ENCODE assay signal across 15 cellular contexts in genomic region chr2:9430316-9431293, GRCh38. TPM values are rescaled to one million over a fixed set of nuclear protein-coding genes. Genes with fewer than 3 reads are reported as not detected.
A peak's percentile ranks its signal among the peaks of the same experiment; 100 is the strongest.
DNase-seq lines count a peak whose midpoint lies in the region; ATAC-seq, FAIRE-seq and TF ChIP-seq lines count a peak whose summit lies in the region.
"Had no signal": no experiment of that assay in that cellular context is flagged by ENCODE, and none has a peak within 500 bp of the region (broad histone marks: within the 10 kb centered on the region; RNA-seq: fewer than 3 reads in every experiment).

No MANE protein-coding gene starts in this region.

- H3K9me2 ChIP-seq in MM.1S (replicated peaks; ENCODE audit: insufficient read depth, low read length), result no peaks in the 10 kb centered on the region

- ATAC-seq in GM12878 (peak; percentile 28; the same call in 2 of the 3 replicates), HG03139 (IDR thresholded peaks at IDR 0.05; ENCODE audit: unreplicated experiment) (no peak), GM21825 (IDR thresholded peaks at IDR 0.05; ENCODE audit: unreplicated experiment) (no peak)
- ATAC-seq: gastroesophageal sphincter had no signal

- WGBS in GM12878 (ENCODE audit: insufficient coverage, insufficient replicate concordance, low lambda C conversion rate, missing lambda C conversion rate), result 47% methylated on average over 2 of the region's 2 CpGs

- H3K36me3 ChIP-seq in MM.1S (replicated peaks; ENCODE audit: insufficient read depth, low read length), result no peaks in the 10 kb centered on the region; the same call in 1 of the 2 replicates
- H3K36me3 ChIP-seq in GM12878 (ENCODE audit: control insufficient read depth in 2 of 2, insufficient read depth in 2 of 2, low read length in 1 of 2), result peaks cover 2 to 34% of the 10 kb centered on the region in 2 experiments
- peaks cover 32% of the 10 kb centered on the region for H3K36me3 ChIP-seq in osteoblast (ENCODE audit: insufficient read depth, low read length)

- peaks cover 12% of the 10 kb centered on the region; the same call in 1 of the 2 replicates for H3K79me2 ChIP-seq in MM.1S (ENCODE audit: low read length)
- H3K79me2 ChIP-seq in GM12878 (ENCODE audit: control insufficient read depth, insufficient read depth, low read length), result peaks cover 3% of the 10 kb centered on the region
- H3K79me2 ChIP-seq in osteoblast (ENCODE audit: insufficient read depth, low read length), result peaks cover 21% of the 10 kb centered on the region

- no peaks in the 10 kb centered on the region for H3K27me3 ChIP-seq in MM.1S (replicated peaks; ENCODE audit: insufficient read depth, low read length)
- H3K27me3 ChIP-seq in GM12878 (replicated peaks in 1 of 2; ENCODE audit: control insufficient read depth in 2 of 2, insufficient read depth in 2 of 2, low read length in 1 of 2), result no peaks in the 10 kb centered on the region
- H3K27me3 ChIP-seq in osteoblast (ENCODE audit: insufficient read depth, low read length), result no peaks in the 10 kb centered on the region
- H3K27me3 ChIP-seq: gastroesophageal sphincter had no signal

- no peak for DNase-seq in activated CD4-positive, alpha-beta T cell treated with anti-CD3 and anti-CD28 coated beads, Interleukin-2, amount 10 ng/mL, durations not matched to agents 24 days and 14 days
- DNase-seq in activated CD4-positive, alpha-beta T cell treated with anti-CD3 and anti-CD28 coated beads for 4 hours, result no peak
- DNase-seq in MM.1S (no peak), GM12878 (ENCODE audit: low read depth, low spot score) (no peak), osteoblast (ENCODE audit: insufficient read length, low spot score, missing footprints) (no peak), DMS53 (lab: John Stamatoyannopoulos, UW) (no peak)
- DNase-seq: ACHN, aorta, NCI-H2081 treated with DMSO at 0.1 percent for 48 hours, NCI-H748 treated with DMSO at 0.1 percent for 48 hours, substantia nigra had no signal

- peaks cover 16% of the 10 kb centered on the region for H3F3A ChIP-seq in MM.1S (ENCODE audit: insufficient read depth, low read length)

- peaks cover 56% of the 10 kb centered on the region for H3K36me3 Mint-ChIP-seq in activated CD4-positive, alpha-beta T cell treated with anti-CD3 and anti-CD28 coated beads, Interleukin-2, amount 10 ng/mL, durations not matched to agents 24 days and 14 days (ENCODE audit: low read depth)

- CTCF ChIA-PET in GM12878 (lab: Yijun Ruan, JAX), result interaction anchor here (0.6 kb wide), 1 partner anchor 14 kb away, joined by 4 read pairs; no protein-coding TSS in a partner anchor

- H3K9me3 ChIP-seq in MM.1S (replicated peaks; ENCODE audit: insufficient read depth, low read length) (no peaks in the 10 kb centered on the region), GM12878 (replicated peaks; ENCODE audit: control insufficient read depth, insufficient read depth, low read length) (no peaks in the 10 kb centered on the region), osteoblast (ENCODE audit: low read depth, low read length) (no peaks in the 10 kb centered on the region)
- H3K9me3 ChIP-seq: gastroesophageal sphincter had no signal

- no TSS peak for BruUV-seq in GM12878 (replicated peaks; lab: Mats Ljungman, UMichigan)

- H3K4me2 ChIP-seq in MM.1S (ENCODE audit: low read depth, low read length) (peak overlapping the region; percentile 29), GM12878 (ENCODE audit: control insufficient read depth, insufficient read depth) (no peak overlapping the region), osteoblast (ENCODE audit: insufficient read depth, low read length) (no peak overlapping the region)

- no peak for TF ChIP-seq RAD21 in GM12878 (IDR thresholded peaks at IDR 0.05; ENCODE audit: insufficient read depth, low read depth, low read length)

- H4K20me1 ChIP-seq in MM.1S (ENCODE audit: insufficient read depth, low read length), result no peaks in the 10 kb centered on the region
- H4K20me1 ChIP-seq in GM12878 (ENCODE audit: control insufficient read depth, insufficient read depth), result no peaks in the 10 kb centered on the region
- H4K20me1 ChIP-seq in osteoblast (ENCODE audit: insufficient read depth, low read length), result no peaks in the 10 kb centered on the region

- H3K27me3 Mint-ChIP-seq in activated CD4-positive, alpha-beta T cell treated with anti-CD3 and anti-CD28 coated beads, Interleukin-2, amount 10 ng/mL, durations not matched to agents 24 days and 14 days, result no peaks in the 10 kb centered on the region

- no peak for TF ChIP-seq POLR2A in GM12878 (IDR thresholded peaks at IDR 0.05; ENCODE audit: low read depth, low read length)

- intact Hi-C loops in activated CD4-positive, alpha-beta T cell treated with anti-CD3 and anti-CD28 coated beads, Interleukin-2, amount 10 ng/mL, durations not matched to agents 24 days and 14 days (cut with micrococcal nuclease), result no loop called here
- intact Hi-C loops in GM12878 (cut with micrococcal nuclease; ENCODE audit: unreplicated experiment), result no loop called here

- no peak overlapping the region for H3K9ac ChIP-seq in MM.1S (ENCODE audit: low read length)
- H3K9ac ChIP-seq in GM12878 (ENCODE audit: control insufficient read depth, insufficient read depth, low read length), result no peak overlapping the region

- no peak overlapping the region for H3K4me3 ChIP-seq in MM.1S (ENCODE audit: low read length)
- no peak overlapping the region for H3K4me3 ChIP-seq in GM12878
- no peak overlapping the region for H3K4me3 ChIP-seq in osteoblast (ENCODE audit: insufficient read depth, low read length)
- H3K4me3 ChIP-seq: gastroesophageal sphincter had no signal

- SMC1A ChIA-PET in GM12878 (lab: Charles Lee; ENCODE audit: uncharacterized antibody, unreplicated experiment), result interaction anchor here (1.0 to 1.2 kb wide), 2 partner anchors 18 to 307 kb away, joined by 3 read pairs; no protein-coding TSS in a partner anchor

- no peak for TF ChIP-seq CTCF in MM.1S (IDR thresholded peaks at IDR 0.05; ENCODE audit: low read length)
- no peak for TF ChIP-seq CTCF in GM12878 (IDR thresholded peaks at IDR 0.05 in 2 of 3, conservative IDR thresholded peaks at IDR 0.05 in 1 of 3; ENCODE audit: control insufficient read depth in 2 of 3, extremely low read depth in 1 of 3, insufficient read depth in 1 of 3, low read depth in 3 of 3, low read length in 3 of 3)
- TF ChIP-seq CTCF in osteoblast (IDR thresholded peaks at IDR 0.05; ENCODE audit: extremely low read depth, low read depth, low read length), result no peak

- no peaks in the 10 kb centered on the region for H3K9me3 Mint-ChIP-seq in activated CD4-positive, alpha-beta T cell treated with anti-CD3 and anti-CD28 coated beads, Interleukin-2, amount 10 ng/mL, durations not matched to agents 24 days and 14 days

- in situ Hi-C loops in GM12878 (cut with MboI), result no loop called here

- peak overlapping the region; percentile 34 for H3K4me3 Mint-ChIP-seq in activated CD4-positive, alpha-beta T cell treated with anti-CD3 and anti-CD28 coated beads, Interleukin-2, amount 10 ng/mL, durations not matched to agents 24 days and 14 days

- RAD21 ChIA-PET in GM12878 (lab: Charles Lee; ENCODE audit: unreplicated experiment), result no interaction called here

- peaks cover 16% of the 10 kb centered on the region for H3K4me1 Mint-ChIP-seq in activated CD4-positive, alpha-beta T cell treated with anti-CD3 and anti-CD28 coated beads, Interleukin-2, amount 10 ng/mL, durations not matched to agents 24 days and 14 days

- H3K27ac ChIP-seq in MM.1S (ENCODE audit: low read length) (peak overlapping the region; percentile 48; the same call in 1 of the 2 replicates), GM12878 (ENCODE audit: control insufficient read depth, insufficient read depth) (no peak overlapping the region), osteoblast (ENCODE audit: low read depth, low read length) (peak overlapping the region; percentile 6)
- H3K27ac ChIP-seq: gastroesophageal sphincter had no signal

- POLR2A ChIA-PET in GM12878 (lab: Charles Lee), result no interaction called here

- no peak for FAIRE-seq in GM12878 (lab: Jason Lieb, UNC)
- FAIRE-seq: keratinocyte had no signal

- H3K4me1 ChIP-seq in MM.1S (ENCODE audit: low read length) (peaks cover 20% of the 10 kb centered on the region), GM12878 (ENCODE audit: control insufficient read depth, insufficient read depth, low read length) (no peaks in the 10 kb centered on the region), osteoblast (ENCODE audit: insufficient read depth, low read length) (peaks cover 19% of the 10 kb centered on the region)
- H3K4me1 ChIP-seq: gastroesophageal sphincter had no signal

- TF ChIP-seq EP300 in GM12878 (IDR thresholded peaks at IDR 0.05; ENCODE audit: borderline replicate concordance in 1 of 2, control insufficient read depth in 1 of 2, low read depth in 2 of 2, low read length in 2 of 2), result no peak

- H2AFZ ChIP-seq in MM.1S (ENCODE audit: low read length) (no peak overlapping the region), GM12878 (ENCODE audit: control insufficient read depth, low read depth, low read length) (no peak overlapping the region), osteoblast (ENCODE audit: low read length) (no peak overlapping the region)

- peak overlapping the region; percentile 94 for H3K27ac Mint-ChIP-seq in activated CD4-positive, alpha-beta T cell treated with anti-CD3 and anti-CD28 coated beads, Interleukin-2, amount 10 ng/mL, durations not matched to agents 24 days and 14 days

RNA-seq across cellular contexts. Expression of gene CPSF3, which starts 7.2 kb away (rescaled TPM):
- 81.4 TPM in 2 replicates for total RNA-seq in activated CD4-positive, alpha-beta T cell treated with anti-CD3 and anti-CD28 coated beads, Interleukin-2, amount 10 ng/mL, durations not matched to agents 24 days and 14 days
- 53.2 and 73.7 TPM in 2 replicates for total RNA-seq in GM12878 (2013; cell fraction: nucleolus; rRNA removed)
- total RNA-seq in GM12878 (2014; rRNA removed) (67.7 and 72.3 TPM in 2 replicates), GM12878 (2014; rRNA removed; fragmentation: Illumina TruSeq; extraction: Trizol) (97.4 and 107 TPM in 2 replicates), GM12878 (2021) (62.1 and 62.2 TPM in 2 replicates), osteoblast (34.5 and 38.4 TPM in 2 replicates)
- 25.1 TPM for polyA plus RNA-seq in GM12878 (2011; ENCODE audit: low read depth)
- polyA plus RNA-seq in GM12878 (2011; rRNA removed) (34.5 and 45.3 TPM in 2 replicates), GM12878 (2014; fragmentation: Illumina TruSeq; extraction: Trizol) (83.5 and 116 TPM in 2 replicates), GM12878 (2014; fragmentation: Nextera tagmentation; extraction: Ambion mirVana) (100 to 1,000 TPM in 1 of 2 experiments, 10 to 100 TPM in 1; 68.7 to 101 TPM), GM12878 (2014; rRNA removed) (42.4 and 46.9 TPM in 2 replicates), GM12878 (2016; fragmentation: Nextera tagmentation; extraction: Ambion mirVana) (100 to 1,000 TPM; 105 to 108 TPM)
- 18.9 and 31.5 TPM in 2 replicates for polyA plus RNA-seq in GM12878 (2011; cell fraction: cytosol; rRNA removed)
- 39.5 and 47.6 TPM in 2 replicates for polyA plus RNA-seq in GM12878 (2011; cell fraction: nucleus; rRNA removed)
- 48.2 and 50.7 TPM in 2 replicates for polyA plus RNA-seq in GM12878 (2012)
- polyA minus RNA-seq in GM12878 (2011; rRNA and poly(A)+ RNA removed), result 21.9 and 44.2 TPM in 2 replicates
- polyA minus RNA-seq in GM12878 (2011; cell fraction: cytosol; rRNA and poly(A)+ RNA removed), result 16.7 and 25.6 TPM in 2 replicates
- 19.0 and 26.7 TPM in 2 replicates for polyA minus RNA-seq in GM12878 (2011; cell fraction: nucleus; rRNA and poly(A)+ RNA removed)

RNA-seq across cellular contexts. Expression of gene ITGB1BP1, which starts 7.3 kb away (rescaled TPM):
- total RNA-seq in activated CD4-positive, alpha-beta T cell treated with anti-CD3 and anti-CD28 coated beads, Interleukin-2, amount 10 ng/mL, durations not matched to agents 24 days and 14 days, result 121 and 131 TPM in 2 replicates
- 25.2 and 27.2 TPM in 2 replicates for total RNA-seq in GM12878 (2013; cell fraction: nucleolus; rRNA removed)
- total RNA-seq in GM12878 (2014; rRNA removed) (49.8 and 50.2 TPM in 2 replicates), GM12878 (2014; rRNA removed; fragmentation: Illumina TruSeq; extraction: Trizol) (60.9 and 68.3 TPM in 2 replicates), GM12878 (2021) (108 and 115 TPM in 2 replicates), osteoblast (30.8 and 32.4 TPM in 2 replicates)
- 33.7 TPM for polyA plus RNA-seq in GM12878 (2011; ENCODE audit: low read depth)
- polyA plus RNA-seq in GM12878 (2011; rRNA removed) (113 and 166 TPM in 2 replicates), GM12878 (2014; fragmentation: Illumina TruSeq; extraction: Trizol) (79.5 and 87.7 TPM in 2 replicates), GM12878 (2014; fragmentation: Nextera tagmentation; extraction: Ambion mirVana) (100 to 1,000 TPM in 1 of 2 experiments, 10 to 100 TPM in 1; 58.8 to 115 TPM), GM12878 (2014; rRNA removed) (67.3 and 81.0 TPM in 2 replicates), GM12878 (2016; fragmentation: Nextera tagmentation; extraction: Ambion mirVana) (100 to 1,000 TPM; 271 to 273 TPM)
- 45.0 and 46.7 TPM in 2 replicates for polyA plus RNA-seq in GM12878 (2011; cell fraction: cytosol; rRNA removed)
- 35.8 and 38.4 TPM in 2 replicates for polyA plus RNA-seq in GM12878 (2011; cell fraction: nucleus; rRNA removed)
- 64.4 and 91.5 TPM in 2 replicates for polyA plus RNA-seq in GM12878 (2012)
- 20.0 and 20.8 TPM in 2 replicates for polyA minus RNA-seq in GM12878 (2011; rRNA and poly(A)+ RNA removed)
- polyA minus RNA-seq in GM12878 (2011; cell fraction: cytosol; rRNA and poly(A)+ RNA removed), result 14.2 and 15.4 TPM in 2 replicates
- polyA minus RNA-seq in GM12878 (2011; cell fraction: nucleus; rRNA and poly(A)+ RNA removed), result 5.8 and 10.2 TPM in 2 replicates

RNA-seq across cellular contexts. Expression of gene IAH1, which starts 43.7 kb away (rescaled TPM):
- total RNA-seq in activated CD4-positive, alpha-beta T cell treated with anti-CD3 and anti-CD28 coated beads, Interleukin-2, amount 10 ng/mL, durations not matched to agents 24 days and 14 days, result 76.0 and 78.6 TPM in 2 replicates
- total RNA-seq in GM12878 (2013; cell fraction: nucleolus; rRNA removed), result 45.9 and 50.2 TPM in 2 replicates
- 62.6 and 73.0 TPM in 2 replicates for total RNA-seq in GM12878 (2014; rRNA removed)
- total RNA-seq in GM12878 (2014; rRNA removed; fragmentation: Illumina TruSeq; extraction: Trizol), result 60.3 and 61.7 TPM in 2 replicates
- 56.8 and 57.4 TPM in 2 replicates for total RNA-seq in GM12878 (2021)
- polyA plus RNA-seq in GM12878 (2011; ENCODE audit: low read depth), result 85.7 TPM
- polyA plus RNA-seq in GM12878 (2011; rRNA removed), result 120 and 141 TPM in 2 replicates
- 76.8 and 90.2 TPM in 2 replicates for polyA plus RNA-seq in GM12878 (2011; cell fraction: cytosol; rRNA removed)
- 37.2 and 58.7 TPM in 2 replicates for polyA plus RNA-seq in GM12878 (2011; cell fraction: nucleus; rRNA removed)
- polyA plus RNA-seq in GM12878 (2012), result 62.2 and 82.7 TPM in 2 replicates
- 72.0 and 72.2 TPM in 2 replicates for polyA plus RNA-seq in GM12878 (2014; fragmentation: Illumina TruSeq; extraction: Trizol)
- 100 to 1,000 TPM; 120 to 125 TPM for polyA plus RNA-seq in GM12878 (2014; fragmentation: Nextera tagmentation; extraction: Ambion mirVana)
- polyA plus RNA-seq in GM12878 (2014; rRNA removed), result 60.2 and 67.9 TPM in 2 replicates
- polyA plus RNA-seq in GM12878 (2016; fragmentation: Nextera tagmentation; extraction: Ambion mirVana), result 10 to 100 TPM; 78.6 to 83.3 TPM
- polyA minus RNA-seq in GM12878 (2011; rRNA and poly(A)+ RNA removed), result 65.0 and 80.6 TPM in 2 replicates
- polyA minus RNA-seq in GM12878 (2011; cell fraction: cytosol; rRNA and poly(A)+ RNA removed), result 19.2 and 22.7 TPM in 2 replicates
- polyA minus RNA-seq in GM12878 (2011; cell fraction: nucleus; rRNA and poly(A)+ RNA removed), result 16.2 and 20.2 TPM in 2 replicates
- total RNA-seq in osteoblast, result 52.1 and 56.6 TPM in 2 replicates
